Comparison of ENCODE assay signal across 16 cellular contexts in the genomic region with DNA sequence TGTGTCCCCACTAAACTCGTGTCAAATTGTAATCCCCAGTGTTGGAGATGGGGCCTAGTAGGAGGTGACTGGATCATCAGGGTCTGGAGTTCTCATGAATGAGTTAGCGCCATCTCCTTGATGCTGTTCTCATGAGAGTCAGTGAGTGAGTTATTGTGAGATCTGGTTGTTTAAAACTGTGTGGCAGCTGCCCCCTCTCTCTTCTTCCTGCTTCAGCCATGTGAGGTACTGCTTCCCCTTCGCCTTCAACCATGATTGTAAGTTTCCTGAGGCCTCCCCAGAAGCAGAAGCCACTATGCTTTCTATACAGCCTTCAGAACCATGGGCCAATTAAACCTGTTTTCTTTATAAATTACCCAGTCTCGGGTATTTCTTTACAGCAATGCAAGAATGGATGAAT. TPM values are rescaled to one million over a fixed set of nuclear protein-coding genes. Genes with fewer than 3 reads are reported as not detected.
DNase-seq lines count a peak whose midpoint lies in the region; ATAC-seq and TF ChIP-seq lines count a peak whose summit lies in the region.
"Had no signal": no experiment of that assay in that cellular context is flagged by ENCODE, and none has a peak within 500 bp of the region (broad histone marks: within the 10 kb centered on the region; RNA-seq: fewer than 3 reads in every experiment).

No MANE protein-coding gene starts in this region.

- intact Hi-C loops in activated B cell treated with CpG ODN at 0.5 μM for 24 hours (cut with micrococcal nuclease) = loop anchor here (1.0 kb wide), 1 partner anchor 10 kb away; no protein-coding TSS in a partner anchor

- ATAC-seq in GM18511 (IDR thresholded peaks at IDR 0.05; ENCODE audit: unreplicated experiment) = peak; percentile 81
- ATAC-seq in GM21526 (IDR thresholded peaks at IDR 0.05; ENCODE audit: low FRiP score, unreplicated experiment) = peak; percentile 73
- peak; percentile 67 for ATAC-seq in HG03066 (IDR thresholded peaks at IDR 0.05; ENCODE audit: low read depth, unreplicated experiment)
- ATAC-seq in activated B cell treated with CpG ODN at 0.5 μM for 24 hours (ENCODE audit: low read depth) = peak; percentile 71
- ATAC-seq: PC-3, T-cell had no signal

- no peak for TF ChIP-seq CTCF in activated B cell treated with CpG ODN at 0.5 μM for 24 hours (IDR thresholded peaks at IDR 0.05)

- peaks cover 30% of the 10 kb centered on the region for H3K36me3 Mint-ChIP-seq in activated B cell treated with CpG ODN at 0.5 μM for 24 hours (ENCODE audit: low read depth)

- H3K4me1 Mint-ChIP-seq in activated B cell treated with CpG ODN at 0.5 μM for 24 hours = peaks cover 58% of the 10 kb centered on the region
- H3K4me1 Mint-ChIP-seq: T-cell had no signal

- CTCF ChIA-PET in activated B cell treated with CpG ODN at 0.5 μM for 24 hours (lab: Charles Lee) = interaction anchor here (1.5 kb wide), 1 partner anchor 11 kb away, joined by 5 read pairs; no protein-coding TSS in a partner anchor

- H3K27ac Mint-ChIP-seq in activated B cell treated with CpG ODN at 0.5 μM for 24 hours = peak overlapping the region; percentile 90
- H3K27ac Mint-ChIP-seq: activated T-cell treated with anti-CD3 and anti-CD28 coated beads, Interleukin-2, amount 50 U/mL, for 24 hours; T-cell had no signal

- peak overlapping the region; percentile 59 for H3K4me3 Mint-ChIP-seq in activated B cell treated with CpG ODN at 0.5 μM for 24 hours
- H3K4me3 Mint-ChIP-seq: activated T-cell treated with anti-CD3 and anti-CD28 coated beads, Interleukin-2, amount 50 U/mL, for 24 hours; CD14-positive monocyte; T-cell had no signal

- H3K9me3 Mint-ChIP-seq in activated B cell treated with CpG ODN at 0.5 μM for 24 hours = no peaks in the 10 kb centered on the region
- H3K9me3 Mint-ChIP-seq: activated T-cell treated with anti-CD3 and anti-CD28 coated beads, Interleukin-2, amount 50 U/mL, for 24 hours had no signal

- POLR2A ChIA-PET in activated B cell treated with CpG ODN at 0.5 μM for 24 hours (lab: Charles Lee) = no interaction called here

- no peaks in the 10 kb centered on the region for H3K27me3 Mint-ChIP-seq in activated B cell treated with CpG ODN at 0.5 μM for 24 hours
- H3K27me3 Mint-ChIP-seq: activated T-cell treated with anti-CD3 and anti-CD28 coated beads, Interleukin-2, amount 50 U/mL, for 24 hours had no signal

- DNase-seq in activated B cell treated with CpG ODN at 0.5 μM for 24 hours (no peak), nucleus accumbens (lab: John Stamatoyannopoulos, UW) (no peak), substantia nigra (lab: John Stamatoyannopoulos, UW) (no peak), GM19240 (ENCODE audit: insufficient read length, low spot score) (no peak), anterior cingulate cortex (lab: John Stamatoyannopoulos, UW) (no peak)
- DNase-seq: activated CD4-positive, alpha-beta T cell treated with anti-CD3 and anti-CD28 coated beads for 1 hour; activated T-cell treated with anti-CD3 and anti-CD28 coated beads, Interleukin-2, amount 50 U/mL, for 24 hours; cortex of kidney; GDM1; PC-3; stimulated activated CD4-positive, alpha-beta T cell treated with anti-CD3 and anti-CD28 coated beads, Interleukin-4, amount 100 ng/mL, for 1 hour; T-cell had no signal

- H3K27ac ChIP-seq in substantia nigra (ENCODE audit: low read depth, low read length, poor library complexity, severe bottlenecking) = no peak overlapping the region

RNA-seq across cellular contexts. Expression of gene AP1S3, which starts 50.4 kb away (rescaled TPM):
- 46.0 and 46.3 TPM in 2 replicates for total RNA-seq in activated B cell treated with CpG ODN at 0.5 μM for 24 hours
